In genomic region chr2:232354069-232354468, GRCh38 we compare ENCODE assay signal across 22 cellular contexts. TPM values are rescaled to one million over a fixed set of nuclear protein-coding genes. Genes with fewer than 3 reads are reported as not detected.
A peak's percentile ranks its signal among the peaks of the same experiment; 100 is the strongest.
DNase-seq lines count a peak whose midpoint lies in the region; ATAC-seq and TF ChIP-seq lines count a peak whose summit lies in the region.
"Had no signal": no experiment of that assay in that cellular context is flagged by ENCODE, and none has a peak within 500 bp of the region (broad histone marks: within the 10 kb centered on the region; RNA-seq: fewer than 3 reads in every experiment).

No MANE protein-coding gene starts in this region.

- H3K9me3 ChIP-seq in lower lobe of right lung (no peaks in the 10 kb centered on the region), spleen (no peaks in the 10 kb centered on the region)
- H3K9me3 ChIP-seq: BE2C had no signal

- no peak for TF ChIP-seq POLR2A in spleen (IDR thresholded peaks at IDR 0.05)

- no peak overlapping the region for H3K4me3 Mint-ChIP-seq in natural killer cell treated with Interleukin-12 subunit alpha and Interleukin-12 subunit beta and Interleukin-15 and Interleukin-18, amount 100 ng/mL, for 72 hours
- no peak overlapping the region for H3K4me3 Mint-ChIP-seq in natural killer cell
- H3K4me3 Mint-ChIP-seq: CD4-positive, CD25-positive, alpha-beta regulatory T cell had no signal

- intact Hi-C loops in natural killer cell (cut with micrococcal nuclease) (no loop called here), lower lobe of right lung (cut with DNase I) (no loop called here), spleen (cut with DNase I; ENCODE audit: low total_unique reads) (no loop called here)

- H3K4me3 ChIP-seq in lower lobe of right lung: no peak overlapping the region
- H3K4me3 ChIP-seq in spleen: no peak overlapping the region

- TF ChIP-seq CTCF in natural killer cell (IDR thresholded peaks at IDR 0.05) (no peak), lower lobe of right lung (IDR thresholded peaks at IDR 0.05) (no peak), spleen (IDR thresholded peaks at IDR 0.05 in 8 of 11, conservative IDR thresholded peaks at IDR 0.05 in 3 of 11) (no peak), GM13976 (IDR thresholded peaks at IDR 0.05; ENCODE audit: borderline replicate concordance, control extremely low read depth, extremely low read depth, insufficient read depth, missing control alignments) (no peak)

- H3K36me3 ChIP-seq in lower lobe of right lung (no peaks in the 10 kb centered on the region), spleen (no peaks in the 10 kb centered on the region)
- H3K36me3 ChIP-seq: BE2C had no signal

- H3K27ac ChIP-seq in lower lobe of right lung (no peak overlapping the region), spleen (no peak overlapping the region)

- DNase-seq in natural killer cell treated with Interleukin-12 subunit alpha and Interleukin-12 subunit beta and Interleukin-15 and Interleukin-18, amount 100 ng/mL, for 72 hours (ENCODE audit: low spot score): no peak
- DNase-seq in natural killer cell: no peak
- DNase-seq in lower lobe of right lung: peak; percentile 12
- peak; percentile 36 for DNase-seq in spleen
- no peak for DNase-seq in SW480 (ENCODE audit: low spot score)
- no peak for DNase-seq in GM13976 (ENCODE audit: low spot score)
- no peak for DNase-seq in SKM-1 (lab: John Stamatoyannopoulos, UW; ENCODE audit: unreplicated experiment)
- DNase-seq: BE2C; CD4-positive, CD25-positive, alpha-beta regulatory T cell; DMS79; Kasumi-1; NCI-H1694; NCI-H2081; NCI-H2171; NCI-H345; NCI-H524 treated with DMSO at 0.1 percent for 48 hours; NCI-H82; OCI-M1 had no signal

- in situ Hi-C loops in GM13976 (cut with MboI; ENCODE audit: low sequenced_read_pairs, unreplicated experiment): no loop called here

- H3K27ac Mint-ChIP-seq in natural killer cell treated with Interleukin-12 subunit alpha and Interleukin-12 subunit beta and Interleukin-15 and Interleukin-18, amount 100 ng/mL, for 72 hours: no peak overlapping the region
- no peak overlapping the region for H3K27ac Mint-ChIP-seq in natural killer cell
- H3K27ac Mint-ChIP-seq: CD4-positive, CD25-positive, alpha-beta regulatory T cell had no signal

- H3K4me1 ChIP-seq in lower lobe of right lung (peaks cover 4% of the 10 kb centered on the region), spleen (peaks cover 0 to 24% (median 12%) of the 10 kb centered on the region in 6 donors)
- H3K4me1 ChIP-seq: BE2C had no signal

- 83 to 98% (median 94%) methylated on average over 5 of the region's 5 CpGs for WGBS in spleen, 5 donors

- no peaks in the 10 kb centered on the region for H3K9me3 Mint-ChIP-seq in natural killer cell treated with Interleukin-12 subunit alpha and Interleukin-12 subunit beta and Interleukin-15 and Interleukin-18, amount 100 ng/mL, for 72 hours
- no peaks in the 10 kb centered on the region for H3K9me3 Mint-ChIP-seq in natural killer cell

- H3K36me3 Mint-ChIP-seq in natural killer cell treated with Interleukin-12 subunit alpha and Interleukin-12 subunit beta and Interleukin-15 and Interleukin-18, amount 100 ng/mL, for 72 hours: no peaks in the 10 kb centered on the region
- no peaks in the 10 kb centered on the region for H3K36me3 Mint-ChIP-seq in natural killer cell

- H3K4me1 Mint-ChIP-seq in natural killer cell treated with Interleukin-12 subunit alpha and Interleukin-12 subunit beta and Interleukin-15 and Interleukin-18, amount 100 ng/mL, for 72 hours (ENCODE audit: low read depth in 2 of 2): no peaks in the 10 kb centered on the region
- H3K4me1 Mint-ChIP-seq in natural killer cell: no peaks in the 10 kb centered on the region

- peak; percentile 28 for ATAC-seq in natural killer cell treated with Interleukin-12 subunit alpha and Interleukin-12 subunit beta and Interleukin-15 and Interleukin-18, amount 100 ng/mL, for 72 hours
- no peak for ATAC-seq in natural killer cell
- ATAC-seq in lower lobe of right lung: no peak
- ATAC-seq: Right ventricle myocardium inferior had no signal

- peaks cover 59% of the 10 kb centered on the region for H3K27me3 ChIP-seq in lower lobe of right lung (ENCODE audit: low read depth)
- H3K27me3 ChIP-seq in spleen (replicated peaks in 1 of 7): peaks cover 9 to 61% (median 47%) of the 10 kb centered on the region in 7 donors

- H3K27me3 Mint-ChIP-seq in natural killer cell treated with Interleukin-12 subunit alpha and Interleukin-12 subunit beta and Interleukin-15 and Interleukin-18, amount 100 ng/mL, for 72 hours: peaks cover 14 to 17% of the 10 kb centered on the region in 2 donors
- peaks cover 16 to 17% of the 10 kb centered on the region in 2 donors for H3K27me3 Mint-ChIP-seq in natural killer cell (ENCODE audit: low read depth in 2 of 2)

RNA-seq across cellular contexts. Expression of gene ALPP, which starts 24.5 kb away (rescaled TPM):
- total RNA-seq in natural killer cell treated with Interleukin-12 subunit alpha and Interleukin-12 subunit beta and Interleukin-15 and Interleukin-18, amount 100 ng/mL, for 72 hours: not detected
- total RNA-seq in natural killer cell (under 1 TPM in 1 of 3 donors, not detected in 2; 0.30 TPM), lower lobe of right lung (6.0 TPM), spleen (not detected)
- not detected for polyA plus RNA-seq in spleen
- total RNA-seq: A673; CD4-positive, CD25-positive, alpha-beta regulatory T cell; Right ventricle myocardium inferior; SK-MEL-5 had no signal
- polyA plus RNA-seq: CD4-positive, CD25-positive, alpha-beta regulatory T cell had no signal

RNA-seq across cellular contexts. Expression of gene ALPG, which starts 52.6 kb away (rescaled TPM):
- total RNA-seq in natural killer cell treated with Interleukin-12 subunit alpha and Interleukin-12 subunit beta and Interleukin-15 and Interleukin-18, amount 100 ng/mL, for 72 hours: not detected
- not detected for total RNA-seq in natural killer cell
- total RNA-seq in lower lobe of right lung: 0.53 TPM
- not detected for total RNA-seq in spleen
- not detected for polyA plus RNA-seq in spleen
- total RNA-seq: A673; CD4-positive, CD25-positive, alpha-beta regulatory T cell; MCF 10A; Right ventricle myocardium inferior; SK-MEL-5 had no signal
- polyA plus RNA-seq: CD4-positive, CD25-positive, alpha-beta regulatory T cell had no signal

Comparison
In these comparisons a context has a peak if more than half of its experiments do, and no peak if none do; other contexts are left out.
1. ATAC-seq: peak in natural killer cell treated with Interleukin-12 subunit alpha and Interleukin-12 subunit beta and Interleukin-15 and Interleukin-18, amount 100 ng/mL, for 72 hours (2 of 2); none in natural killer cell (0 of 3) and lower lobe of right lung (0 of 2).
2. DNase-seq: peak in lower lobe of right lung (single experiment) and spleen (single experiment); none in natural killer cell treated with Interleukin-12 subunit alpha and Interleukin-12 subunit beta and Interleukin-15 and Interleukin-18, amount 100 ng/mL, for 72 hours (single experiment), natural killer cell (single experiment), SW480 (single experiment), GM13976 (single experiment) and SKM-1 (single experiment).